1 cellular context compared by ENCODE assay signal in the genomic region with DNA sequence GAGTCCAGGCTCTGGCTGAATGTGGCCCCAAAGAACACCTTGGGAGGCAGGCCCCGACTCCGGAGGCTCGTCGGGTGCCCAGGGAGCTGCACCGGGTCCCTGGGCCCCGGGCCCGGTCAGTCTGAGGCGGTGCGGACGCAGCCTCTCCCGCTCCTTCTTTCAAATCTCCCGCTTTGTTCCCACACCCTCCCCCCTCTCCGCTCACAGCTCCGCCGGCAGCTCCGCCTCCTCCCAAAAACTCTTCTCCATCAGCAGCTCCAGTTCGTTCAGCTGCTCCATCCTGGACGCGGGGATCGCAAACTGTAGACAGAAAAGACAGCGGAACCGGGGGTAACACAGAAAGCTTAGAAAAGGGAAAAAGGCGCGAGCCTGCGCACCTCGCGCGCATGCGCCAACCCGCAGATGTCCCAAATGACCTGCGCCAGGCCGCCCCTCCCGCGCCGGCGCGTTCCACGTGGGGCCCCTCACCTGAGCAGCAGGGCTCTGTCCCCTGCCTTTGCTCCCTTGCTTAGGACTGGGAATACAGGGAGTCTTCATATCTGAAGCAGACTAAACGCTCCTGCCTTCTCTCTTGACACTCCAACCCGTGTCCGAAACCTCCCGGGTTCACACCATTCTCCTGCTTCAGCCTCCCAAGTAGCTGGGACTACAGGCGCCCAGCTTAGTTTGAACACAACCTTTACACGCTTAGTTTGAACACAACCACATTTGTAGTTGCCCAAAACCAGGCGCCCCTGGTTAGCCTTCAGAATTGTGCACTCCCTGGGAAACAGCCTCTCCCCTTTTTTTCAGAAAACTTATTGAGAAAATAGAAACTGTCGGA.
A peak's percentile ranks its signal among the peaks of the same experiment; 100 is the strongest.
TF ChIP-seq lines count a peak whose summit lies in the region.

A gene with protein sequence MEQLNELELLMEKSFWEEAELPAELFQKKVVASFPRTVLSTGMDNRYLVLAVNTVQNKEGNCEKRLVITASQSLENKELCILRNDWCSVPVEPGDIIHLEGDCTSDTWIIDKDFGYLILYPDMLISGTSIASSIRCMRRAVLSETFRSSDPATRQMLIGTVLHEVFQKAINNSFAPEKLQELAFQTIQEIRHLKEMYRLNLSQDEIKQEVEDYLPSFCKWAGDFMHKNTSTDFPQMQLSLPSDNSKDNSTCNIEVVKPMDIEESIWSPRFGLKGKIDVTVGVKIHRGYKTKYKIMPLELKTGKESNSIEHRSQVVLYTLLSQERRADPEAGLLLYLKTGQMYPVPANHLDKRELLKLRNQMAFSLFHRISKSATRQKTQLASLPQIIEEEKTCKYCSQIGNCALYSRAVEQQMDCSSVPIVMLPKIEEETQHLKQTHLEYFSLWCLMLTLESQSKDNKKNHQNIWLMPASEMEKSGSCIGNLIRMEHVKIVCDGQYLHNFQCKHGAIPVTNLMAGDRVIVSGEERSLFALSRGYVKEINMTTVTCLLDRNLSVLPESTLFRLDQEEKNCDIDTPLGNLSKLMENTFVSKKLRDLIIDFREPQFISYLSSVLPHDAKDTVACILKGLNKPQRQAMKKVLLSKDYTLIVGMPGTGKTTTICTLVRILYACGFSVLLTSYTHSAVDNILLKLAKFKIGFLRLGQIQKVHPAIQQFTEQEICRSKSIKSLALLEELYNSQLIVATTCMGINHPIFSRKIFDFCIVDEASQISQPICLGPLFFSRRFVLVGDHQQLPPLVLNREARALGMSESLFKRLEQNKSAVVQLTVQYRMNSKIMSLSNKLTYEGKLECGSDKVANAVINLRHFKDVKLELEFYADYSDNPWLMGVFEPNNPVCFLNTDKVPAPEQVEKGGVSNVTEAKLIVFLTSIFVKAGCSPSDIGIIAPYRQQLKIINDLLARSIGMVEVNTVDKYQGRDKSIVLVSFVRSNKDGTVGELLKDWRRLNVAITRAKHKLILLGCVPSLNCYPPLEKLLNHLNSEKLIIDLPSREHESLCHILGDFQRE (minus strand): TSS at position 388 of the 823 bp plus-strand sequence. CDS start 109 bp downstream, at position 279.

TF ChIP-seq in HepG2, 621 proteins besides CTCF, POLR2A, EP300 and RAD21 (continued from another document and continues in another):
- TF ChIP-seq, protein P1, sequence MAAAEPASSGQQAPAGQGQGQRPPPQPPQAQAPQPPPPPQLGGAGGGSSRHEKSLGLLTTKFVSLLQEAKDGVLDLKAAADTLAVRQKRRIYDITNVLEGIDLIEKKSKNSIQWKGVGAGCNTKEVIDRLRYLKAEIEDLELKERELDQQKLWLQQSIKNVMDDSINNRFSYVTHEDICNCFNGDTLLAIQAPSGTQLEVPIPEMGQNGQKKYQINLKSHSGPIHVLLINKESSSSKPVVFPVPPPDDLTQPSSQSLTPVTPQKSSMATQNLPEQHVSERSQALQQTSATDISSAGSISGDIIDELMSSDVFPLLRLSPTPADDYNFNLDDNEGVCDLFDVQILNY (CRISPR knock-in tag; conservative IDR thresholded peaks at IDR 0.05), result peak; percentile 96
- no peak; the same call in 1 of the 2 replicates for TF ChIP-seq MIER2 (CRISPR knock-in tag; IDR thresholded peaks at IDR 0.05)
- TF ChIP-seq WIZ (CRISPR knock-in tag; IDR thresholded peaks at IDR 0.05), result peak; percentile 61; the same call in 1 of the 2 replicates
- TF ChIP-seq PHF5A (CRISPR knock-in tag; IDR thresholded peaks at IDR 0.05; ENCODE audit: low read depth, unreplicated experiment), result no peak
- TF ChIP-seq, protein P2, sequence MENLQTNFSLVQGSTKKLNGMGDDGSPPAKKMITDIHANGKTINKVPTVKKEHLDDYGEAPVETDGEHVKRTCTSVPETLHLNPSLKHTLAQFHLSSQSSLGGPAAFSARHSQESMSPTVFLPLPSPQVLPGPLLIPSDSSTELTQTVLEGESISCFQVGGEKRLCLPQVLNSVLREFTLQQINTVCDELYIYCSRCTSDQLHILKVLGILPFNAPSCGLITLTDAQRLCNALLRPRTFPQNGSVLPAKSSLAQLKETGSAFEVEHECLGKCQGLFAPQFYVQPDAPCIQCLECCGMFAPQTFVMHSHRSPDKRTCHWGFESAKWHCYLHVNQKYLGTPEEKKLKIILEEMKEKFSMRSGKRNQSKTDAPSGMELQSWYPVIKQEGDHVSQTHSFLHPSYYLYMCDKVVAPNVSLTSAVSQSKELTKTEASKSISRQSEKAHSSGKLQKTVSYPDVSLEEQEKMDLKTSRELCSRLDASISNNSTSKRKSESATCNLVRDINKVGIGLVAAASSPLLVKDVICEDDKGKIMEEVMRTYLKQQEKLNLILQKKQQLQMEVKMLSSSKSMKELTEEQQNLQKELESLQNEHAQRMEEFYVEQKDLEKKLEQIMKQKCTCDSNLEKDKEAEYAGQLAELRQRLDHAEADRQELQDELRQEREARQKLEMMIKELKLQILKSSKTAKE (CRISPR knock-in tag; IDR thresholded peaks at IDR 0.05; ENCODE audit: borderline replicate concordance), result no peak
- no peak for TF ChIP-seq BHLHE40 (IDR thresholded peaks at IDR 0.05; ENCODE audit: low read length)
- peak; percentile 80; the same call in 1 of the 2 replicates for TF ChIP-seq ZBTB42 (CRISPR knock-in tag; IDR thresholded peaks at IDR 0.05)
- TF ChIP-seq SIX1 (CRISPR knock-in tag; IDR thresholded peaks at IDR 0.05; ENCODE audit: borderline replicate concordance), result 0 out of 2 replicates have a peak, but pooled peaks have one; percentile 5
- TF ChIP-seq ZNF441 (CRISPR knock-in tag; IDR thresholded peaks at IDR 0.05; ENCODE audit: borderline replicate concordance), result peak; percentile 75; the same call in 1 of the 2 replicates
- TF ChIP-seq ZNF775 (CRISPR knock-in tag; IDR thresholded peaks at IDR 0.05; ENCODE audit: borderline replicate concordance), result no peak; the same call in 1 of the 2 replicates
- no peak for TF ChIP-seq MAFK (conservative IDR thresholded peaks at IDR 0.05 in 1 of 2, IDR thresholded peaks at IDR 0.05 in 1 of 2; ENCODE audit: low read length in 2 of 2)
- no peak for TF ChIP-seq SMARCC2 (IDR thresholded peaks at IDR 0.05)
- no peak for TF ChIP-seq RFX3 (CRISPR knock-in tag; IDR thresholded peaks at IDR 0.05)
- peak; percentile 62; the same call in 1 of the 2 replicates for TF ChIP-seq ZNF232 (CRISPR knock-in tag; IDR thresholded peaks at IDR 0.05; ENCODE audit: borderline replicate concordance)
- TF ChIP-seq ATRX (CRISPR knock-in tag; IDR thresholded peaks at IDR 0.05; ENCODE audit: borderline replicate concordance), result no peak
- peak; percentile 79; the same call in 1 of the 2 replicates for TF ChIP-seq ZNF543 (CRISPR knock-in tag; IDR thresholded peaks at IDR 0.05)
- TF ChIP-seq, protein P3, sequence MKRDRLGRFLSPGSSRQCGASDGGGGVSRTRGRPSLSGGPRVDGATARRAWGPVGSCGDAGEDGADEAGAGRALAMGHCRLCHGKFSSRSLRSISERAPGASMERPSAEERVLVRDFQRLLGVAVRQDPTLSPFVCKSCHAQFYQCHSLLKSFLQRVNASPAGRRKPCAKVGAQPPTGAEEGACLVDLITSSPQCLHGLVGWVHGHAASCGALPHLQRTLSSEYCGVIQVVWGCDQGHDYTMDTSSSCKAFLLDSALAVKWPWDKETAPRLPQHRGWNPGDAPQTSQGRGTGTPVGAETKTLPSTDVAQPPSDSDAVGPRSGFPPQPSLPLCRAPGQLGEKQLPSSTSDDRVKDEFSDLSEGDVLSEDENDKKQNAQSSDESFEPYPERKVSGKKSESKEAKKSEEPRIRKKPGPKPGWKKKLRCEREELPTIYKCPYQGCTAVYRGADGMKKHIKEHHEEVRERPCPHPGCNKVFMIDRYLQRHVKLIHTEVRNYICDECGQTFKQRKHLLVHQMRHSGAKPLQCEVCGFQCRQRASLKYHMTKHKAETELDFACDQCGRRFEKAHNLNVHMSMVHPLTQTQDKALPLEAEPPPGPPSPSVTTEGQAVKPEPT (CRISPR knock-in tag; IDR thresholded peaks at IDR 0.05; ENCODE audit: low read depth), result peak; percentile 80; the same call in 1 of the 2 replicates
- TF ChIP-seq MATR3 (CRISPR knock-in tag; IDR thresholded peaks at IDR 0.05), result no peak
- no peak for TF ChIP-seq SCMH1 (CRISPR knock-in tag; IDR thresholded peaks at IDR 0.05; ENCODE audit: borderline replicate concordance)
- TF ChIP-seq, protein P4, sequence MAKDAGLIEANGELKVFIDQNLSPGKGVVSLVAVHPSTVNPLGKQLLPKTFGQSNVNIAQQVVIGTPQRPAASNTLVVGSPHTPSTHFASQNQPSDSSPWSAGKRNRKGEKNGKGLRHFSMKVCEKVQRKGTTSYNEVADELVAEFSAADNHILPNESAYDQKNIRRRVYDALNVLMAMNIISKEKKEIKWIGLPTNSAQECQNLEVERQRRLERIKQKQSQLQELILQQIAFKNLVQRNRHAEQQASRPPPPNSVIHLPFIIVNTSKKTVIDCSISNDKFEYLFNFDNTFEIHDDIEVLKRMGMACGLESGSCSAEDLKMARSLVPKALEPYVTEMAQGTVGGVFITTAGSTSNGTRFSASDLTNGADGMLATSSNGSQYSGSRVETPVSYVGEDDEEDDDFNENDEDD (CRISPR knock-in tag; IDR thresholded peaks at IDR 0.05; ENCODE audit: borderline replicate concordance), result peak; percentile 95
- no peak for TF ChIP-seq ZNF383 (CRISPR knock-in tag; IDR thresholded peaks at IDR 0.05; ENCODE audit: borderline replicate concordance)
- TF ChIP-seq ZBTB38 (CRISPR knock-in tag; IDR thresholded peaks at IDR 0.05), result peak; percentile 82; the same call in 1 of the 2 replicates
- TF ChIP-seq JUND (CRISPR knock-in tag; IDR thresholded peaks at IDR 0.05), result no peak
- TF ChIP-seq, protein P5, sequence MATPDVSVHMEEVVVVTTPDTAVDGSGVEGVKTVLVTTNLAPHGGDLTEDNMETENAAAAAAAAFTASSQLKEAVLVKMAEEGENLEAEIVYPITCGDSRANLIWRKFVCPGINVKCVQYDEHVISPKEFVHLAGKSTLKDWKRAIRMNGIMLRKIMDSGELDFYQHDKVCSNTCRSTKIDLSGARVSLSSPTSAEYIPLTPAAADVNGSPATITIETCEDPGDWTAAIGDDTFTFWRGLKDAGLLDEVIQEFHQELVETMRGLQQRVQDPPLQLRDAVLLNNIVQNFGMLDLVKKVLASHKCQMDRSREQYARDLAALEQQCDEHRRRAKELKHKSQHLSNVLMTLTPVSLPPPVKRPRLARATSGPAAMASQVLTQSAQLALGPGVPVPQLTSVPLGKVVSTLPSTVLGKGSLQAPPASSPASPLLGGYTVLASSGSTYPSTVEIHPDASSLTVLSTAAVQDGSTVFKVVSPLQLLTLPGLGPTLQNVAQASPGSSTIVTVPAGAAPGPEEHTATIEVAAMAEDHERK (CRISPR knock-in tag; IDR thresholded peaks at IDR 0.05; ENCODE audit: low read depth), result no peak
- TF ChIP-seq, protein P6, sequence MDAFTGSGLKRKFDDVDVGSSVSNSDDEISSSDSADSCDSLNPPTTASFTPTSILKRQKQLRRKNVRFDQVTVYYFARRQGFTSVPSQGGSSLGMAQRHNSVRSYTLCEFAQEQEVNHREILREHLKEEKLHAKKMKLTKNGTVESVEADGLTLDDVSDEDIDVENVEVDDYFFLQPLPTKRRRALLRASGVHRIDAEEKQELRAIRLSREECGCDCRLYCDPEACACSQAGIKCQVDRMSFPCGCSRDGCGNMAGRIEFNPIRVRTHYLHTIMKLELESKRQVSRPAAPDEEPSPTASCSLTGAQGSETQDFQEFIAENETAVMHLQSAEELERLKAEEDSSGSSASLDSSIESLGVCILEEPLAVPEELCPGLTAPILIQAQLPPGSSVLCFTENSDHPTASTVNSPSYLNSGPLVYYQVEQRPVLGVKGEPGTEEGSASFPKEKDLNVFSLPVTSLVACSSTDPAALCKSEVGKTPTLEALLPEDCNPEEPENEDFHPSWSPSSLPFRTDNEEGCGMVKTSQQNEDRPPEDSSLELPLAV (CRISPR knock-in tag; conservative IDR thresholded peaks at IDR 0.05; ENCODE audit: low read depth), result no peak
- TF ChIP-seq SMARCE1 (IDR thresholded peaks at IDR 0.05; ENCODE audit: borderline replicate concordance), result no peak
- TF ChIP-seq CEBPB (IDR thresholded peaks at IDR 0.05; ENCODE audit: borderline replicate concordance, low read depth, low read length), result no peak
- TF ChIP-seq, protein P7, sequence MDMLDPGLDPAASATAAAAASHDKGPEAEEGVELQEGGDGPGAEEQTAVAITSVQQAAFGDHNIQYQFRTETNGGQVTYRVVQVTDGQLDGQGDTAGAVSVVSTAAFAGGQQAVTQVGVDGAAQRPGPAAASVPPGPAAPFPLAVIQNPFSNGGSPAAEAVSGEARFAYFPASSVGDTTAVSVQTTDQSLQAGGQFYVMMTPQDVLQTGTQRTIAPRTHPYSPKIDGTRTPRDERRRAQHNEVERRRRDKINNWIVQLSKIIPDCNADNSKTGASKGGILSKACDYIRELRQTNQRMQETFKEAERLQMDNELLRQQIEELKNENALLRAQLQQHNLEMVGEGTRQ (IDR thresholded peaks at IDR 0.05; ENCODE audit: low read depth, low read length), result no peak
- TF ChIP-seq, protein P7 (CRISPR knock-in tag; IDR thresholded peaks at IDR 0.05; ENCODE audit: borderline replicate concordance), result no peak
- peak; percentile 81; the same call in 1 of the 2 replicates for TF ChIP-seq ZNF510 (CRISPR knock-in tag; IDR thresholded peaks at IDR 0.05; ENCODE audit: low read depth)
- no peak for TF ChIP-seq ATF7 (IDR thresholded peaks at IDR 0.05)
- TF ChIP-seq ATF7 (CRISPR knock-in tag; IDR thresholded peaks at IDR 0.05), result no peak
- TF ChIP-seq ZNF251 (CRISPR knock-in tag; IDR thresholded peaks at IDR 0.05), result no peak
- TF ChIP-seq RFX5 (IDR thresholded peaks at IDR 0.05; ENCODE audit: low read depth, low read length), result no peak
- TF ChIP-seq ZNF816 (CRISPR knock-in tag; IDR thresholded peaks at IDR 0.05; ENCODE audit: borderline replicate concordance), result peak; percentile 77; the same call in 1 of the 2 replicates
- TF ChIP-seq SIN3A (IDR thresholded peaks at IDR 0.05; ENCODE audit: borderline replicate concordance, low read depth, low read length), result peak; percentile 99
- no peak for TF ChIP-seq TCF7L2 (IDR thresholded peaks at IDR 0.05; ENCODE audit: low read depth, low read length)
- TF ChIP-seq, protein P8, sequence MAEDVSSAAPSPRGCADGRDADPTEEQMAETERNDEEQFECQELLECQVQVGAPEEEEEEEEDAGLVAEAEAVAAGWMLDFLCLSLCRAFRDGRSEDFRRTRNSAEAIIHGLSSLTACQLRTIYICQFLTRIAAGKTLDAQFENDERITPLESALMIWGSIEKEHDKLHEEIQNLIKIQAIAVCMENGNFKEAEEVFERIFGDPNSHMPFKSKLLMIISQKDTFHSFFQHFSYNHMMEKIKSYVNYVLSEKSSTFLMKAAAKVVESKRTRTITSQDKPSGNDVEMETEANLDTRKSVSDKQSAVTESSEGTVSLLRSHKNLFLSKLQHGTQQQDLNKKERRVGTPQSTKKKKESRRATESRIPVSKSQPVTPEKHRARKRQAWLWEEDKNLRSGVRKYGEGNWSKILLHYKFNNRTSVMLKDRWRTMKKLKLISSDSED (CRISPR knock-in tag; IDR thresholded peaks at IDR 0.05), result 0 out of 2 replicates have a peak, but pooled peaks have one; percentile 58
- no peak for TF ChIP-seq THYN1 (CRISPR knock-in tag; IDR thresholded peaks at IDR 0.05; ENCODE audit: borderline replicate concordance, low read depth)
- TF ChIP-seq KLF15 (CRISPR knock-in tag; IDR thresholded peaks at IDR 0.05; ENCODE audit: borderline replicate concordance), result peak; percentile 89
- peak; percentile 28; the same call in 1 of the 2 replicates for TF ChIP-seq ZBTB7B (CRISPR knock-in tag; IDR thresholded peaks at IDR 0.05)
- TF ChIP-seq ZNF317 (CRISPR knock-in tag; IDR thresholded peaks at IDR 0.05), result peak; percentile 80; the same call in 1 of the 2 replicates
- TF ChIP-seq ZEB1 (IDR thresholded peaks at IDR 0.05; ENCODE audit: insufficient replicate concordance, low read depth), result no peak
